ENCODE assay signal across 7 cellular contexts in genomic region chr12:42238240-42239140, GRCh38.
DNase-seq lines count a peak whose midpoint lies in the region; ATAC-seq and TF ChIP-seq lines count a peak whose summit lies in the region.

Gene YAF2, minus strand, starts transcription at chr12:42238248. Its CDS starts 68 bp downstream, at chr12:42238180.

- DNase-seq in NCI-H146 treated with DMSO at 0.1 percent for 48 hours (lab: John Stamatoyannopoulos, UW; ENCODE audit: unreplicated experiment) (peak; percentile 78), T1000 (lab: John Stamatoyannopoulos, UW) (peak; percentile 81), astrocyte of the hippocampus (ENCODE audit: low read depth, low spot score) (peak; percentile 96), hippocampal formation (lab: John Stamatoyannopoulos, UW) (peak; percentile 77 to 88), retinal pigment epithelial cell (ENCODE audit: low read depth) (peak; percentile 52)

- no peak for TF ChIP-seq CTCF in retinal pigment epithelial cell (conservative IDR thresholded peaks at IDR 0.05; ENCODE audit: low read depth, low read length)

- peak within 1 kb of the TSS; percentile 78 for H3K4me3 ChIP-seq in retinal pigment epithelial cell (ENCODE audit: low read length)

- ATAC-seq in GM18499 (IDR thresholded peaks at IDR 0.05; ENCODE audit: insufficient read depth, unreplicated experiment) (peak; percentile 62), HG02840 (IDR thresholded peaks at IDR 0.05; ENCODE audit: low FRiP score, unreplicated experiment) (peak; percentile 82)

Comparison
In these comparisons a context has a peak if more than half of its experiments do, and no peak if none do; other contexts are left out.
1. Peak in every context shown above with its lines: DNase-seq, ATAC-seq and H3K4me3 ChIP-seq.